In the genomic region with DNA sequence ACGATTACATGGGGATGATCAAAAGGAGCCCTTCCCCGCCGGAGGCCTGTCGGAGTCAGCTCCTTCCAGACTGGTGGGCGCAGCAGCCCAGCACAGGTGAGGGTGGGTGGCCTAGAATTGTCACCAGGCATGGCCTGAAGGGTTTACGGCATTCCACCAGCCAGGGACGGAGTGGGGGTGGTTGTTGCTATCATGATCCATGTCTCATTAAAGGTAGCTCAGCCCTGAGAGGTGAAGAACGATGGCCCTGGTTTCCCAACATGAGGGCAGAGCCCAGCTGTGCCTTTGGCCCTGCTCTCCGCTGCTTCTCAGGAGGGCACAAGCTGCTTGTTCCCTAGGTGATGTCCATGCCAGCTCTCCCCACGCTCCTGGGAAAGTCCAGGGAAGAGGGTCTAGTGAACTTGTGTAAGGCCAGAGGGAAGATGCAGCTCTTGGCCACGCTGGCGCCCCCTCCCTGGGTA, we compare ENCODE assay signal across 1 cellular context.
TF ChIP-seq lines count a peak whose summit lies in the region.

No MANE protein-coding gene starts in this region.

TF ChIP-seq in H1, 55 proteins besides CTCF, POLR2A, EP300 and RAD21:
- no peak for TF ChIP-seq SAP30 (IDR thresholded peaks at IDR 0.05; ENCODE audit: insufficient read depth, insufficient replicate concordance, low read length)
- TF ChIP-seq SIRT6 (IDR thresholded peaks at IDR 0.05; ENCODE audit: low read length): no peak
- TF ChIP-seq SRF (IDR thresholded peaks at IDR 0.05; ENCODE audit: low read depth, low read length): no peak
- TF ChIP-seq RBBP5 (IDR thresholded peaks at IDR 0.05; ENCODE audit: borderline replicate concordance, low read depth, low read length): no peak
- no peak for TF ChIP-seq POU5F1 (IDR thresholded peaks at IDR 0.05; ENCODE audit: low read depth, low read length)
